Comparison of ENCODE assay signal across 25 cellular contexts in genomic region chr2:57802243-57802642, GRCh38.
"Had no signal": no experiment of that assay in that cellular context is flagged by ENCODE, and none has a peak within 500 bp of the region (broad histone marks: within the 10 kb centered on the region; RNA-seq: fewer than 3 reads in every experiment).

No MANE protein-coding gene starts in this region.

- ATAC-seq: activated CD4-positive, CD25-positive, alpha-beta regulatory T cell treated with anti-CD3 and anti-CD28 coated beads, Interleukin-2, amount 50 U/mL, for 24 hours; activated CD8-positive, alpha-beta T cell treated with anti-CD3 and anti-CD28 coated beads for 36 hours had no signal

- H3K27me3 ChIP-seq: adrenal gland, breast epithelium had no signal

- H3K27me3 Mint-ChIP-seq: activated CD8-positive, alpha-beta T cell treated with anti-CD3 and anti-CD28 coated beads for 36 hours had no signal

- H3K4me1 Mint-ChIP-seq: activated naive CD8-positive, alpha-beta T cell treated with anti-CD3 and anti-CD28 coated beads, Interleukin-2, amount 10 ng/mL, durations not matched to agents 7 days and 5 days had no signal

- H3K4me3 ChIP-seq: adrenal gland, breast epithelium, SK-N-MC had no signal

- H3K4me3 Mint-ChIP-seq: activated CD8-positive, alpha-beta T cell treated with anti-CD3 and anti-CD28 coated beads for 36 hours; activated naive CD8-positive, alpha-beta T cell treated with anti-CD3 and anti-CD28 coated beads, Interleukin-2, amount 10 ng/mL, durations not matched to agents 7 days and 5 days; T-helper 2 cell treated with Interferon-gamma antibody and Interleukin-4, amounts not matched to agents 5 μg/mL and 100 μg/mL, for 36 hours had no signal

- H3K36me3 Mint-ChIP-seq: activated naive CD8-positive, alpha-beta T cell treated with anti-CD3 and anti-CD28 coated beads, Interleukin-2, amount 10 ng/mL, durations not matched to agents 7 days and 5 days had no signal

- H3K9me3 ChIP-seq: adrenal gland had no signal

- H3K36me3 ChIP-seq: adrenal gland, breast epithelium had no signal

- H3K9me3 Mint-ChIP-seq: activated CD8-positive, alpha-beta T cell treated with anti-CD3 and anti-CD28 coated beads for 36 hours had no signal

- DNase-seq: activated CD4-positive, alpha-beta T cell treated with anti-CD3 and anti-CD28 coated beads for 4 hours; activated CD8-positive, alpha-beta memory T cell treated with anti-CD3 and anti-CD28 coated beads, Interleukin-2, amount 50 U/mL, for 4 hours; activated CD8-positive, alpha-beta T cell treated with anti-CD3 and anti-CD28 coated beads for 36 hours; activated naive CD4-positive, alpha-beta T cell treated with anti-CD3 and anti-CD28 coated beads, Interleukin-2, amount 50 U/mL, for 16 hours; activated naive CD8-positive, alpha-beta T cell treated with anti-CD3 and anti-CD28 coated beads, Interleukin-2, amount 10 ng/mL, durations not matched to agents 7 days and 5 days; activated T-cell treated with anti-CD3 and anti-CD28 coated beads, Interleukin-2, amount 50 U/mL, for 1 hour; adrenal gland; anterior cingulate cortex; caudate nucleus; Kasumi-1; KBM-7; NCI-H1105 treated with DMSO at 0.1 percent for 48 hours; NCI-H146; NCI-H187 treated with DMSO at 0.1 percent for 48 hours; NCI-H2171 treated with DMSO at 0.1 percent for 48 hours; NCI-H226; NCI-H526 treated with DMSO at 0.1 percent for 48 hours; NK-92 treated with Interleukin-12 subunit alpha and Interleukin-12 subunit beta, amount 100 ng/mL, for 24 hours; OCI-M1; SIG-M5 had no signal

- H3K27ac ChIP-seq: adrenal gland, breast epithelium, SK-N-MC had no signal

- FAIRE-seq: RCC 7860 had no signal

- H3K4me1 ChIP-seq: adrenal gland, breast epithelium had no signal

- H3K27ac Mint-ChIP-seq: activated CD8-positive, alpha-beta T cell treated with anti-CD3 and anti-CD28 coated beads for 36 hours; activated naive CD8-positive, alpha-beta T cell treated with anti-CD3 and anti-CD28 coated beads, Interleukin-2, amount 10 ng/mL, durations not matched to agents 7 days and 5 days; T-helper 2 cell treated with Interferon-gamma antibody and Interleukin-4, amounts not matched to agents 5 μg/mL and 100 μg/mL, for 36 hours had no signal
